Comparison of ENCODE assay signal across 8 cellular contexts in genomic region chr10:62047240-62047897, GRCh38.
DNase-seq lines count a peak whose midpoint lies in the region; ATAC-seq and TF ChIP-seq lines count a peak whose summit lies in the region.

No MANE protein-coding gene starts in this region.

- peaks cover 0 to 20% of the 10 kb centered on the region in 2 donors for H3K36me3 ChIP-seq in gastrocnemius medialis
- H3K36me3 ChIP-seq in MG63 = peaks cover 23% of the 10 kb centered on the region

- no peak for TF ChIP-seq POLR2A in gastrocnemius medialis (IDR thresholded peaks at IDR 0.05)

- TF ChIP-seq CTCF in GM12864 (IDR thresholded peaks at IDR 0.05; ENCODE audit: low read depth, low read length, missing control alignments) = no peak
- no peak for TF ChIP-seq CTCF in dorsolateral prefrontal cortex (IDR thresholded peaks at IDR 0.05 in 54 of 56, conservative IDR thresholded peaks at IDR 0.05 in 2 of 56; ENCODE audit: low read depth in 1 of 56, partially characterized antibody in 56 of 56)
- TF ChIP-seq CTCF in gastrocnemius medialis (IDR thresholded peaks at IDR 0.05 in 4 of 5, conservative IDR thresholded peaks at IDR 0.05 in 1 of 5) = no peak
- no peak for TF ChIP-seq CTCF in GM20000 (IDR thresholded peaks at IDR 0.05; ENCODE audit: extremely low read depth, missing control alignments)

- no peak for ATAC-seq in gastrocnemius medialis

- H3K9me3 ChIP-seq in gastrocnemius medialis (no peaks in the 10 kb centered on the region), MG63 (no peaks in the 10 kb centered on the region)

- in situ Hi-C loops in gastrocnemius medialis (cut with MboI; ENCODE audit: low sequenced_read_pairs in 4 of 4) = loop anchor here in 1 of 4 donors (25.0 kb wide), 1 partner anchor 1065 kb away; no protein-coding TSS in a partner anchor

- H3K27me3 ChIP-seq in dorsolateral prefrontal cortex = no peaks in the 10 kb centered on the region
- H3K27me3 ChIP-seq in gastrocnemius medialis = no peaks in the 10 kb centered on the region
- H3K27me3 ChIP-seq in MG63 = no peaks in the 10 kb centered on the region

- H3K27ac ChIP-seq in dorsolateral prefrontal cortex (peak overlapping the region in 58 of 59 donors; percentile 73 to 99 (median 96)), gastrocnemius medialis (peak overlapping the region; percentile 95 to 99 (median 96))

- intact Hi-C loops in dorsolateral prefrontal cortex (cut with DNase I) = loop anchor here in 1 of 2 donors (10.0 kb wide), 1 partner anchor 327 kb away; the partner anchor contains the start of gene ZNF365
- intact Hi-C loops in gastrocnemius medialis (cut with DNase I; ENCODE audit: low total_unique reads) = loop anchor here (5.0 to 10.0 kb wide), 4 partner anchors 55 to 1105 kb away; partner anchors contain the start of gene RHOBTB1

- peaks cover 40 to 45% of the 10 kb centered on the region in 2 donors for H3K4me1 ChIP-seq in gastrocnemius medialis

- DNase-seq in GM12864 (ENCODE audit: low read depth) = no peak
- DNase-seq in NAMALWA (ENCODE audit: low spot score) = peak; percentile 41
- DNase-seq in dorsolateral prefrontal cortex = no peak
- no peak for DNase-seq in gastrocnemius medialis
- DNase-seq in GM20000 (ENCODE audit: low spot score) = no peak
- DNase-seq in MG63 = no peak
- DNase-seq in NCI-H524 (lab: John Stamatoyannopoulos, UW) = no peak
- DNase-seq in NCI-H1105 treated with DMSO at 0.1 percent for 48 hours (lab: John Stamatoyannopoulos, UW) = no peak

- H3K4me3 ChIP-seq in GM12864 (ENCODE audit: low read depth, low read length) = peak overlapping the region; percentile 44; the same call in 1 of the 2 replicates
- H3K4me3 ChIP-seq in dorsolateral prefrontal cortex = no peak overlapping the region
- peak overlapping the region in 2 of 4 donors; percentile 38 to 72 for H3K4me3 ChIP-seq in gastrocnemius medialis
- H3K4me3 ChIP-seq in MG63 = no peak overlapping the region
